8 cellular contexts compared by ENCODE assay signal in genomic region chr4:127997534-127998388, GRCh38. TPM values are rescaled to one million over a fixed set of nuclear protein-coding genes. Genes with fewer than 3 reads are reported as not detected.
DNase-seq lines count a peak whose midpoint lies in the region; ATAC-seq and TF ChIP-seq lines count a peak whose summit lies in the region.

No MANE protein-coding gene starts in this region.

- H3K4me3 ChIP-seq in mammary epithelial cell (replicated peaks in 1 of 3; ENCODE audit: insufficient read depth in 1 of 3, low read depth in 2 of 3, low read length in 3 of 3), result no peak overlapping the region
- no peak overlapping the region for H3K4me3 ChIP-seq in effector memory CD4-positive, alpha-beta T cell (ENCODE audit: insufficient read depth, low read depth, low read length, poor library complexity, severe bottlenecking)

- intact Hi-C loops in mammary epithelial cell (cut with micrococcal nuclease), result no loop called here

- peaks cover 3% of the 10 kb centered on the region for H3K9me3 ChIP-seq in mammary epithelial cell (replicated peaks; ENCODE audit: insufficient read depth, low read length)
- H3K9me3 ChIP-seq in effector memory CD4-positive, alpha-beta T cell (ENCODE audit: control insufficient read depth, low read length), result no peaks in the 10 kb centered on the region

- H3K36me3 ChIP-seq in mammary epithelial cell (ENCODE audit: insufficient read depth, low read length), result no peaks in the 10 kb centered on the region
- peaks cover 4% of the 10 kb centered on the region for H3K36me3 ChIP-seq in effector memory CD4-positive, alpha-beta T cell (ENCODE audit: control insufficient read depth, insufficient read depth, low read length)

- CTCF ChIA-PET in mammary epithelial cell (lab: Charles Lee; ENCODE audit: low non-redundant PET), result interaction anchor here (0.5 kb wide), 1 partner anchor 308 kb away, joined by 3 read pairs; no protein-coding TSS in a partner anchor

- H3K27ac ChIP-seq in mammary epithelial cell (ENCODE audit: insufficient read depth, low read depth, low read length), result no peak overlapping the region
- H3K27ac ChIP-seq in effector memory CD4-positive, alpha-beta T cell (ENCODE audit: insufficient read depth, low read length, poor library complexity, severe bottlenecking), result no peak overlapping the region

- H3K4me2 ChIP-seq in mammary epithelial cell (ENCODE audit: insufficient read depth, low read depth, low read length), result no peak overlapping the region

- H3K79me2 ChIP-seq in mammary epithelial cell (ENCODE audit: insufficient read depth, low read length), result no peaks in the 10 kb centered on the region

- WGBS in mammary epithelial cell (ENCODE audit: low coverage, missing lambda C conversion rate), result 85% methylated on average over 8 of the region's 8 CpGs

- H4K20me1 ChIP-seq in mammary epithelial cell (ENCODE audit: insufficient read depth, low read length), result no peaks in the 10 kb centered on the region

- dilution Hi-C loops in mammary epithelial cell (cut with HindIII; ENCODE audit: low sequenced_read_pairs), result no loop called here

- H2AFZ ChIP-seq in mammary epithelial cell (ENCODE audit: low read depth, low read length), result no peak overlapping the region

- H3K27me3 ChIP-seq in mammary epithelial cell (ENCODE audit: insufficient read depth, low read length), result no peaks in the 10 kb centered on the region
- no peaks in the 10 kb centered on the region for H3K27me3 ChIP-seq in effector memory CD4-positive, alpha-beta T cell (replicated peaks; ENCODE audit: control insufficient read depth, insufficient read depth, low read length, poor library complexity, severe bottlenecking)

- DNase-seq in stimulated activated naive CD4-positive, alpha-beta T cell treated with Interleukin-2 at 50 U/mL for 16 hours (lab: John Stamatoyannopoulos, UW), result peak; percentile 2
- DNase-seq in stimulated activated naive CD4-positive, alpha-beta T cell (lab: John Stamatoyannopoulos, UW), result no peak
- DNase-seq in NCI-H82 (lab: John Stamatoyannopoulos, UW) (peak; percentile 79), mammary epithelial cell (peak; percentile 52)
- peak; percentile 39 for DNase-seq in stimulated activated CD4-positive, alpha-beta T cell treated with anti-CD3 and anti-CD28 coated beads, Interleukin-15, amount 100 ng/mL, for 24 hours
- DNase-seq in effector memory CD4-positive, alpha-beta T cell, result no peak
- DNase-seq in activated CD8-positive, alpha-beta memory T cell treated with anti-CD3 and anti-CD28 coated beads, Interleukin-2, amount 50 U/mL, for 48 hours, result no peak

- peaks cover 4% of the 10 kb centered on the region for H3K4me1 ChIP-seq in mammary epithelial cell (ENCODE audit: insufficient read depth, low read length)
- H3K4me1 ChIP-seq in effector memory CD4-positive, alpha-beta T cell (ENCODE audit: control insufficient read depth, insufficient read depth, low read length, poor library complexity, severe bottlenecking), result no peaks in the 10 kb centered on the region

- ATAC-seq in HG02678 (IDR thresholded peaks at IDR 0.05; ENCODE audit: unreplicated experiment), result peak; percentile 98

- H3K9ac ChIP-seq in mammary epithelial cell (ENCODE audit: insufficient read depth, low read length), result no peak overlapping the region

- peak in 1 of 2 donors; percentile 30 for TF ChIP-seq CTCF in mammary epithelial cell (conservative IDR thresholded peaks at IDR 0.05 in 1 of 2, IDR thresholded peaks at IDR 0.05 in 1 of 2; ENCODE audit: extremely low read depth in 1 of 2, insufficient read depth in 1 of 2, low read depth in 1 of 2, low read length in 2 of 2)

- in situ Hi-C loops in mammary epithelial cell (cut with MboI; ENCODE audit: low sequenced_read_pairs in 2 of 2), result no loop called here

- no TSS peak for BruUV-seq in mammary epithelial cell (replicated peaks; lab: Mats Ljungman, UMichigan)

RNA-seq across cellular contexts. Expression of gene ABHD18, which starts 32.6 kb away (rescaled TPM):
- 1 to 10 TPM; 6.3 to 7.7 TPM for total RNA-seq in mammary epithelial cell
- polyA plus RNA-seq in mammary epithelial cell, result 2.3 TPM
- polyA minus RNA-seq in mammary epithelial cell, result 2.2 TPM

RNA-seq across cellular contexts. Expression of gene MFSD8, which starts 32.8 kb away (rescaled TPM):
- 10 to 100 TPM; 23.3 to 28.0 TPM for total RNA-seq in mammary epithelial cell
- 9.5 TPM for polyA plus RNA-seq in mammary epithelial cell
- 32.0 TPM for polyA minus RNA-seq in mammary epithelial cell

Comparison
In these comparisons a context has a peak if more than half of its experiments do, and no peak if none do; other contexts are left out.
1. DNase-seq: peak in stimulated activated naive CD4-positive, alpha-beta T cell treated with Interleukin-2 at 50 U/mL for 16 hours (single experiment), NCI-H82 (single experiment), mammary epithelial cell (single experiment) and stimulated activated CD4-positive, alpha-beta T cell treated with anti-CD3 and anti-CD28 coated beads, Interleukin-15, amount 100 ng/mL, for 24 hours (single experiment); none in stimulated activated naive CD4-positive, alpha-beta T cell (0 of 6), effector memory CD4-positive, alpha-beta T cell (0 of 3) and activated CD8-positive, alpha-beta memory T cell treated with anti-CD3 and anti-CD28 coated beads, Interleukin-2, amount 50 U/mL, for 48 hours (single experiment).